In the genomic region with DNA sequence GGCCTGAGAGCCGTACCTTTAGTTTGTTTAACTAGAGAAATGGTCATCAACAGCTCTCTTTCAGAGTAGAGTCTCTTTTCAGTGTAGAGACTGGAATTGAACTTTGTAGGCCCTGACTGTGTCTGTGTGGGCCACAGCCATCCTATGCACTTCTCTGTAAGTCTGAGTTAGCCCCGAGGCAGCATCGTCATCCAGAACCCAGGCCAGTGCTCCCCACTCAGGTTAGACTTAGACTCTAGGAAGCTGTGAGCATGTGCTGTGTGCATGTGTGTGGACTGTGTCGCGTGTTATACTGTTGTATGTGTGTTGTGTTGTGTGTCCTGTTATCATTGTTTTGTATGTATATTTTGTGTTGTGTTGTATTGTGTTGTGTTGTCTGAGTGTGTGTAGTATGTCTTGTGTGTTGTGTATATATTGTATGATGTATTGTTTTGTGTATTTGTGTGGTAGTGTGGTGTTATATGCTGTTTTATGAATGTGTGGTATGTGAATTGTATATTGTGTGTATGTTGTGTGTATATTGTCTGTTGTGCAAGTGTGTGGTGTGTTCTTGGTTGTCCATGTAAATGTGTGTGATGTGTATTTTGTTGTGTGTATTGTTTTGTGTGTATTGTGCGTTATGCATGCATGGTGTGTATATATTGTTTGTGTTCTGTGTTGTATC, we compare ENCODE assay signal across 1 cellular context.
TF ChIP-seq lines count a peak whose summit lies in the region.

No MANE protein-coding gene starts in this region.

TF ChIP-seq in HepG2, 621 proteins besides CTCF, POLR2A, EP300 and RAD21:
- TF ChIP-seq GATAD2A (CRISPR knock-in tag; IDR thresholded peaks at IDR 0.05) (no peak), SATB2 (CRISPR knock-in tag; IDR thresholded peaks at IDR 0.05) (no peak), RAD51 (IDR thresholded peaks at IDR 0.05; ENCODE audit: borderline replicate concordance) (0 out of 2 replicates have a peak, but pooled peaks have one; percentile 18), TRIM22 (IDR thresholded peaks at IDR 0.05) (0 out of 2 replicates have a peak, but pooled peaks have one; percentile 51), NBN (conservative IDR thresholded peaks at IDR 0.05) (0 out of 2 replicates have a peak, but pooled peaks have one; percentile 43), MTERF4 (CRISPR knock-in tag; IDR thresholded peaks at IDR 0.05) (no peak), ZFP36L1 (CRISPR knock-in tag; IDR thresholded peaks at IDR 0.05) (no peak), U2AF1 (optimal IDR thresholded peaks at IDR 0.05; ENCODE audit: low read depth, low read length) (no peak), ZNF20 (CRISPR knock-in tag; IDR thresholded peaks at IDR 0.05) (no peak), ZMAT3 (CRISPR knock-in tag; conservative IDR thresholded peaks at IDR 0.05) (no peak), SMARCC2 (IDR thresholded peaks at IDR 0.05) (no peak), ETS1 (CRISPR knock-in tag; IDR thresholded peaks at IDR 0.05) (no peak), HES4 (CRISPR knock-in tag; IDR thresholded peaks at IDR 0.05; ENCODE audit: borderline replicate concordance) (no peak), SIN3A (IDR thresholded peaks at IDR 0.05; ENCODE audit: borderline replicate concordance, low read depth, low read length) (no peak), NONO (IDR thresholded peaks at IDR 0.05) (peak; percentile 47; the same call in 1 of the 2 replicates), NONO (CRISPR knock-in tag; conservative IDR thresholded peaks at IDR 0.05) (no peak), ZNF329 (CRISPR knock-in tag; IDR thresholded peaks at IDR 0.05; ENCODE audit: low read depth) (no peak), KIAA2018 (CRISPR knock-in tag; IDR thresholded peaks at IDR 0.05; ENCODE audit: borderline replicate concordance) (no peak), FOXP1 (IDR thresholded peaks at IDR 0.05) (peak; percentile 23; the same call in 1 of the 2 replicates), FOXP1 (CRISPR knock-in tag; IDR thresholded peaks at IDR 0.05) (no peak), HBP1 (CRISPR knock-in tag; IDR thresholded peaks at IDR 0.05; ENCODE audit: low read depth) (no peak), NR2F6 (IDR thresholded peaks at IDR 0.05) (no peak), NR2F6 (CRISPR knock-in tag; IDR thresholded peaks at IDR 0.05) (no peak)
- TF ChIP-seq, protein P1, sequence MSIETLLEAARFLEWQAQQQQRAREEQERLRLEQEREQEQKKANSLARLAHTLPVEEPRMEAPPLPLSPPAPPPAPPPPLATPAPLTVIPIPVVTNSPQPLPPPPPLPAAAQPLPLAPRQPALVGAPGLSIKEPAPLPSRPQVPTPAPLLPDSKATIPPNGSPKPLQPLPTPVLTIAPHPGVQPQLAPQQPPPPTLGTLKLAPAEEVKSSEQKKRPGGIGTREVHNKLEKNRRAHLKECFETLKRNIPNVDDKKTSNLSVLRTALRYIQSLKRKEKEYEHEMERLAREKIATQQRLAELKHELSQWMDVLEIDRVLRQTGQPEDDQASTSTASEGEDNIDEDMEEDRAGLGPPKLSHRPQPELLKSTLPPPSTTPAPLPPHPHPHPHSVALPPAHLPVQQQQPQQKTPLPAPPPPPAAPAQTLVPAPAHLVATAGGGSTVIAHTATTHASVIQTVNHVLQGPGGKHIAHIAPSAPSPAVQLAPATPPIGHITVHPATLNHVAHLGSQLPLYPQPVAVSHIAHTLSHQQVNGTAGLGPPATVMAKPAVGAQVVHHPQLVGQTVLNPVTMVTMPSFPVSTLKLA (IDR thresholded peaks at IDR 0.05): peak; percentile 7; the same call in 1 of the 2 replicates
- TF ChIP-seq, protein P2, sequence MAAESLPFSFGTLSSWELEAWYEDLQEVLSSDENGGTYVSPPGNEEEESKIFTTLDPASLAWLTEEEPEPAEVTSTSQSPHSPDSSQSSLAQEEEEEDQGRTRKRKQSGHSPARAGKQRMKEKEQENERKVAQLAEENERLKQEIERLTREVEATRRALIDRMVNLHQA (CRISPR knock-in tag; IDR thresholded peaks at IDR 0.05): no peak
- TF ChIP-seq, protein P3, sequence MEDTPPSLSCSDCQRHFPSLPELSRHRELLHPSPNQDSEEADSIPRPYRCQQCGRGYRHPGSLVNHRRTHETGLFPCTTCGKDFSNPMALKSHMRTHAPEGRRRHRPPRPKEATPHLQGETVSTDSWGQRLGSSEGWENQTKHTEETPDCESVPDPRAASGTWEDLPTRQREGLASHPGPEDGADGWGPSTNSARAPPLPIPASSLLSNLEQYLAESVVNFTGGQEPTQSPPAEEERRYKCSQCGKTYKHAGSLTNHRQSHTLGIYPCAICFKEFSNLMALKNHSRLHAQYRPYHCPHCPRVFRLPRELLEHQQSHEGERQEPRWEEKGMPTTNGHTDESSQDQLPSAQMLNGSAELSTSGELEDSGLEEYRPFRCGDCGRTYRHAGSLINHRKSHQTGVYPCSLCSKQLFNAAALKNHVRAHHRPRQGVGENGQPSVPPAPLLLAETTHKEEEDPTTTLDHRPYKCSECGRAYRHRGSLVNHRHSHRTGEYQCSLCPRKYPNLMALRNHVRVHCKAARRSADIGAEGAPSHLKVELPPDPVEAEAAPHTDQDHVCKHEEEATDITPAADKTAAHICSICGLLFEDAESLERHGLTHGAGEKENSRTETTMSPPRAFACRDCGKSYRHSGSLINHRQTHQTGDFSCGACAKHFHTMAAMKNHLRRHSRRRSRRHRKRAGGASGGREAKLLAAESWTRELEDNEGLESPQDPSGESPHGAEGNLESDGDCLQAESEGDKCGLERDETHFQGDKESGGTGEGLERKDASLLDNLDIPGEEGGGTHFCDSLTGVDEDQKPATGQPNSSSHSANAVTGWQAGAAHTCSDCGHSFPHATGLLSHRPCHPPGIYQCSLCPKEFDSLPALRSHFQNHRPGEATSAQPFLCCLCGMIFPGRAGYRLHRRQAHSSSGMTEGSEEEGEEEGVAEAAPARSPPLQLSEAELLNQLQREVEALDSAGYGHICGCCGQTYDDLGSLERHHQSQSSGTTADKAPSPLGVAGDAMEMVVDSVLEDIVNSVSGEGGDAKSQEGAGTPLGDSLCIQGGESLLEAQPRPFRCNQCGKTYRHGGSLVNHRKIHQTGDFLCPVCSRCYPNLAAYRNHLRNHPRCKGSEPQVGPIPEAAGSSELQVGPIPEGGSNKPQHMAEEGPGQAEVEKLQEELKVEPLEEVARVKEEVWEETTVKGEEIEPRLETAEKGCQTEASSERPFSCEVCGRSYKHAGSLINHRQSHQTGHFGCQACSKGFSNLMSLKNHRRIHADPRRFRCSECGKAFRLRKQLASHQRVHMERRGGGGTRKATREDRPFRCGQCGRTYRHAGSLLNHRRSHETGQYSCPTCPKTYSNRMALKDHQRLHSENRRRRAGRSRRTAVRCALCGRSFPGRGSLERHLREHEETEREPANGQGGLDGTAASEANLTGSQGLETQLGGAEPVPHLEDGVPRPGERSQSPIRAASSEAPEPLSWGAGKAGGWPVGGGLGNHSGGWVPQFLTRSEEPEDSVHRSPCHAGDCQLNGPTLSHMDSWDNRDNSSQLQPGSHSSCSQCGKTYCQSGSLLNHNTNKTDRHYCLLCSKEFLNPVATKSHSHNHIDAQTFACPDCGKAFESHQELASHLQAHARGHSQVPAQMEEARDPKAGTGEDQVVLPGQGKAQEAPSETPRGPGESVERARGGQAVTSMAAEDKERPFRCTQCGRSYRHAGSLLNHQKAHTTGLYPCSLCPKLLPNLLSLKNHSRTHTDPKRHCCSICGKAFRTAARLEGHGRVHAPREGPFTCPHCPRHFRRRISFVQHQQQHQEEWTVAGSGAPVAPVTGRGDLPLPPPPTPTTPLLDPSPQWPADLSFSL (CRISPR knock-in tag; IDR thresholded peaks at IDR 0.05): peak; percentile 25; the same call in 1 of the 2 replicates
- TF ChIP-seq, protein P4, sequence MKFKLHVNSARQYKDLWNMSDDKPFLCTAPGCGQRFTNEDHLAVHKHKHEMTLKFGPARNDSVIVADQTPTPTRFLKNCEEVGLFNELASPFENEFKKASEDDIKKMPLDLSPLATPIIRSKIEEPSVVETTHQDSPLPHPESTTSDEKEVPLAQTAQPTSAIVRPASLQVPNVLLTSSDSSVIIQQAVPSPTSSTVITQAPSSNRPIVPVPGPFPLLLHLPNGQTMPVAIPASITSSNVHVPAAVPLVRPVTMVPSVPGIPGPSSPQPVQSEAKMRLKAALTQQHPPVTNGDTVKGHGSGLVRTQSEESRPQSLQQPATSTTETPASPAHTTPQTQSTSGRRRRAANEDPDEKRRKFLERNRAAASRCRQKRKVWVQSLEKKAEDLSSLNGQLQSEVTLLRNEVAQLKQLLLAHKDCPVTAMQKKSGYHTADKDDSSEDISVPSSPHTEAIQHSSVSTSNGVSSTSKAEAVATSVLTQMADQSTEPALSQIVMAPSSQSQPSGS (CRISPR knock-in tag; IDR thresholded peaks at IDR 0.05): no peak
